2 cellular contexts compared by ENCODE assay signal in the genomic region with DNA sequence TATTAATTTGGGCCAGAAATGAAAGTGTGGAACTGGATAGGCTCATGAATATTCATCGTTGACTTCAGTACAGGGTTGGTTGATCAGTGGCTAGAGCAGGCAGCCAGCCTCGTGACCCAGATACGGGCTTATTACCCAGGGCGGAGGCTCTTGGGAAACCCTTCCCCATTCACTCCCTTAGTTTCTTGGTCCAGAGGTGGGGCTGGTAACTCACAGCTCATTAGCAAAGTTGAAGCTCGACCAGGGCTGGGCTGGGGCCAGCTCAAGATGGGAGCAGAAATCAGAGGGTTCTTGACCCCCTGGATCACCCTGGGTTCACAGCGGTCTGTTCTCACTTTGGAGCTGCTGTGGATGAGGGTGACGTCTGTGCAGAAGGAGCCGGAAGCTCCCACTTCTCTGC.
TF ChIP-seq lines count a peak whose summit lies in the region.

No MANE protein-coding gene starts in this region.

TF ChIP-seq in liver, 16 proteins besides CTCF, POLR2A, EP300 and RAD21 (continued from another document):
- TF ChIP-seq REST (IDR thresholded peaks at IDR 0.05) (no peak), FOXA1 (IDR thresholded peaks at IDR 0.05) (no peak), MAX (IDR thresholded peaks at IDR 0.05) (no peak), HNF4A (conservative IDR thresholded peaks at IDR 0.05) (peak in 1 of 2 donors; percentile 32), GABPA (IDR thresholded peaks at IDR 0.05 in 1 of 2, conservative IDR thresholded peaks at IDR 0.05 in 1 of 2) (no peak), FOXA2 (IDR thresholded peaks at IDR 0.05) (no peak), ATF3 (IDR thresholded peaks at IDR 0.05) (no peak), SP1 (IDR thresholded peaks at IDR 0.05) (peak; percentile 42), ZBTB33 (IDR thresholded peaks at IDR 0.05) (no peak), YY1 (IDR thresholded peaks at IDR 0.05) (peak; percentile 24), HNF4G (IDR thresholded peaks at IDR 0.05) (no peak), NR2F2 (IDR thresholded peaks at IDR 0.05) (peak; percentile 62), TAF1 (conservative IDR thresholded peaks at IDR 0.05) (no peak), JUND (IDR thresholded peaks at IDR 0.05) (peak in 1 of 2 donors; percentile 20)

TF ChIP-seq in HepG2, 621 proteins besides CTCF, POLR2A, EP300 and RAD21 (continued from another document):
- TF ChIP-seq, protein P1, sequence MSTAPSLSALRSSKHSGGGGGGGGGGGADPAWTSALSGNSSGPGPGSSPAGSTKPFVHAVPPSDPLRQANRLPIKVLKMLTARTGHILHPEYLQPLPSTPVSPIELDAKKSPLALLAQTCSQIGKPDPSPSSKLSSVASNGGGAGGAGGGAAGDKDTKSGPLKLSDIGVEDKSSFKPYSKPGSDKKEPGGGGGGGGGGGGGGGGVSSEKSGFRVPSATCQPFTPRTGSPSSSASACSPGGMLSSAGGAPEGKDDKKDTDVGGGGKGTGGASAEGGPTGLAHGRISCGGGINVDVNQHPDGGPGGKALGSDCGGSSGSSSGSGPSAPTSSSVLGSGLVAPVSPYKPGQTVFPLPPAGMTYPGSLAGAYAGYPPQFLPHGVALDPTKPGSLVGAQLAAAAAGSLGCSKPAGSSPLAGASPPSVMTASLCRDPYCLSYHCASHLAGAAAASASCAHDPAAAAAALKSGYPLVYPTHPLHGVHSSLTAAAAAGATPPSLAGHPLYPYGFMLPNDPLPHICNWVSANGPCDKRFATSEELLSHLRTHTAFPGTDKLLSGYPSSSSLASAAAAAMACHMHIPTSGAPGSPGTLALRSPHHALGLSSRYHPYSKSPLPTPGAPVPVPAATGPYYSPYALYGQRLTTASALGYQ (CRISPR knock-in tag; IDR thresholded peaks at IDR 0.05) = no peak
- TF ChIP-seq, protein P2, sequence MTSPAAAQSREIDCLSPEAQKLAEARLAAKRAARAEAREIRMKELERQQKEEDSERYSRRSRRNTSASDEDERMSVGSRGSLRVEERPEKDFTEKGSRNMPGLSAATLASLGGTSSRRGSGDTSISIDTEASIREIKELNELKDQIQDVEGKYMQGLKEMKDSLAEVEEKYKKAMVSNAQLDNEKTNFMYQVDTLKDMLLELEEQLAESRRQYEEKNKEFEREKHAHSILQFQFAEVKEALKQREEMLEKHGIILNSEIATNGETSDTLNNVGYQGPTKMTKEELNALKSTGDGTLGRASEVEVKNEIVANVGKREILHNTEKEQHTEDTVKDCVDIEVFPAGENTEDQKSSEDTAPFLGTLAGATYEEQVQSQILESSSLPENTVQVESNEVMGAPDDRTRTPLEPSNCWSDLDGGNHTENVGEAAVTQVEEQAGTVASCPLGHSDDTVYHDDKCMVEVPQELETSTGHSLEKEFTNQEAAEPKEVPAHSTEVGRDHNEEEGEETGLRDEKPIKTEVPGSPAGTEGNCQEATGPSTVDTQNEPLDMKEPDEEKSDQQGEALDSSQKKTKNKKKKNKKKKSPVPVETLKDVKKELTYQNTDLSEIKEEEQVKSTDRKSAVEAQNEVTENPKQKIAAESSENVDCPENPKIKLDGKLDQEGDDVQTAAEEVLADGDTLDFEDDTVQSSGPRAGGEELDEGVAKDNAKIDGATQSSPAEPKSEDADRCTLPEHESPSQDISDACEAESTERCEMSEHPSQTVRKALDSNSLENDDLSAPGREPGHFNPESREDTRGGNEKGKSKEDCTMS (CRISPR knock-in tag; conservative IDR thresholded peaks at IDR 0.05) = no peak
- TF ChIP-seq ZNF34 (CRISPR knock-in tag; IDR thresholded peaks at IDR 0.05; ENCODE audit: borderline replicate concordance) = no peak
- TF ChIP-seq ZBTB14 (CRISPR knock-in tag; IDR thresholded peaks at IDR 0.05) = no peak
- TF ChIP-seq ZNF605 (CRISPR knock-in tag; IDR thresholded peaks at IDR 0.05) = no peak
- no peak for TF ChIP-seq ZNF350 (CRISPR knock-in tag; IDR thresholded peaks at IDR 0.05; ENCODE audit: borderline replicate concordance, low read depth)
- TF ChIP-seq, protein P3, sequence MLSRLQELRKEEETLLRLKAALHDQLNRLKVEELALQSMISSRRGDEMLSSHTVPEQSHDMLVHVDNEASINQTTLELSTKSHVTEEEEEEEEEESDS (CRISPR knock-in tag; IDR thresholded peaks at IDR 0.05; ENCODE audit: borderline replicate concordance) = no peak
- no peak for TF ChIP-seq ZNF3 (CRISPR knock-in tag; IDR thresholded peaks at IDR 0.05)
